Comparison of ENCODE assay signal across 22 cellular contexts in the genomic region with DNA sequence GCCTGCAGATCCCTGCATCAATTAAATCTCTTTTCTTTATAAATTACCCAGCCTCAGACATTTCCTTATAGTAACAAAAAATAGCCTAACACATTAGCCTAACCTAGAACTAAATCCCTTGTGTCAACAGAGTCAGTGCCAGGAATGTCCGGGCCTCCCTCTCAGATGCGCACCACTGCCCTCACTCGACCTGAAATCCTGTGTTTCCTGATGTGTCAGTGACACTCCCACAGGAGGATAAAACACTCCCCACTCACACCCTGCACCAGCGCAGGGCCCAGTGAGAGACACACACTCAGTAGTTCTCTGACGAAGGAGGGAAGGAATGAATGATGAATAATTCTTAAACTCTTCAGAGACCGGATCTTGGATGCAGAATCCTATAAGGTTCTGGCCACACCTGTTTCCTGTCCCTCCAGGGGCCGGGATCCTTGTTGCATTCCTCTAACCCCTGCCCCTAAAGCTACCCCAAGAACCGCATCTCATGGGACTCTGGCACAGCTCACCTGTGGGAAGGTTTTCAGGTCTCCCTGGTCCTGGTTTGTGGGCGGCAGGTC. TPM values are rescaled to one million over a fixed set of nuclear protein-coding genes. Genes with fewer than 3 reads are reported as not detected.
DNase-seq lines count a peak whose midpoint lies in the region; ATAC-seq, FAIRE-seq and TF ChIP-seq lines count a peak whose summit lies in the region.
"Had no signal": no experiment of that assay in that cellular context is flagged by ENCODE, and none has a peak within 500 bp of the region (broad histone marks: within the 10 kb centered on the region; RNA-seq: fewer than 3 reads in every experiment).

No MANE protein-coding gene starts in this region.

- no peaks in the 10 kb centered on the region for H3K4me1 ChIP-seq in kidney (ENCODE audit: control insufficient read depth in 1 of 2, insufficient read depth in 1 of 2, low read depth in 1 of 2, low read length in 2 of 2)
- peaks cover 25 to 32% of the 10 kb centered on the region in 2 donors for H3K4me1 ChIP-seq in thyroid gland
- no peaks in the 10 kb centered on the region for H3K4me1 ChIP-seq in uterus

- peak in 1 of 2 donors; percentile 17 for TF ChIP-seq POLR2A in thyroid gland (IDR thresholded peaks at IDR 0.05)
- TF ChIP-seq POLR2A in uterus (IDR thresholded peaks at IDR 0.05): no peak

- POLR2A ChIA-PET in CD4-positive, alpha-beta T cell (lab: Charles Lee): no interaction called here
- POLR2A ChIA-PET in MCF 10A (lab: Yijun Ruan, JAX): no interaction called here

- no peak for ATAC-seq in CD4-positive, alpha-beta T cell (ENCODE audit: poor library complexity)
- ATAC-seq: effector memory CD8-positive, alpha-beta T cell; GM12878 had no signal

- no peak for FAIRE-seq in kidney (lab: Jason Lieb, UNC)
- FAIRE-seq: GM12878, TTC549 had no signal

- H3K9ac ChIP-seq in kidney (ENCODE audit: low read length in 2 of 2): no peak overlapping the region

- no TSS peak for BruUV-seq in MCF 10A (replicated peaks; lab: Mats Ljungman, UMichigan)

- CTCF ChIA-PET in CD4-positive, alpha-beta T cell (lab: Charles Lee): interaction anchor here (0.9 kb wide), 1 partner anchor 22 kb away, joined by 3 read pairs; no protein-coding TSS in a partner anchor
- CTCF ChIA-PET in MCF 10A (lab: Yijun Ruan, JAX): interaction anchor here (0.7 to 1.2 kb wide), 3 partner anchors 9 to 153 kb away, joined by 3 read pairs; no protein-coding TSS in a partner anchor

- WGBS in thyroid gland, 2 donors: 29 to 36% methylated on average over 9 of the region's 9 CpGs

- H3K27me3 ChIP-seq in thyroid gland: no peaks in the 10 kb centered on the region
- H3K27me3 ChIP-seq in CD4-positive, alpha-beta T cell (ENCODE audit: control insufficient read depth, insufficient read depth, low read length): peaks cover 7% of the 10 kb centered on the region
- H3K27me3 ChIP-seq in uterus: no peaks in the 10 kb centered on the region

- H3K27ac Mint-ChIP-seq in CD4-positive, alpha-beta T cell: no peak overlapping the region
- H3K27ac Mint-ChIP-seq in MCF 10A (ENCODE audit: low read depth, unreplicated experiment): no peak overlapping the region
- H3K27ac Mint-ChIP-seq: CD4-positive, CD25-positive, alpha-beta regulatory T cell; effector memory CD8-positive, alpha-beta T cell had no signal

- H3K9me3 Mint-ChIP-seq in CD4-positive, alpha-beta T cell: no peaks in the 10 kb centered on the region
- H3K9me3 Mint-ChIP-seq in MCF 10A (ENCODE audit: unreplicated experiment): no peaks in the 10 kb centered on the region
- H3K9me3 Mint-ChIP-seq: CD4-positive, CD25-positive, alpha-beta regulatory T cell; effector memory CD8-positive, alpha-beta T cell had no signal

- TF ChIP-seq CTCF in kidney (IDR thresholded peaks at IDR 0.05; ENCODE audit: borderline replicate concordance, extremely low read depth, insufficient read depth): no peak
- TF ChIP-seq CTCF in thyroid gland (IDR thresholded peaks at IDR 0.05): no peak
- TF ChIP-seq CTCF in CD4-positive, alpha-beta T cell (IDR thresholded peaks at IDR 0.05): no peak
- TF ChIP-seq CTCF in uterus (IDR thresholded peaks at IDR 0.05): no peak
- TF ChIP-seq CTCF in MCF 10A (IDR thresholded peaks at IDR 0.05; ENCODE audit: unreplicated experiment): no peak

- no peaks in the 10 kb centered on the region for H3K36me3 ChIP-seq in kidney (ENCODE audit: control insufficient read depth in 1 of 2, insufficient read depth in 2 of 2, low read length in 2 of 2)
- H3K36me3 ChIP-seq in thyroid gland: no peaks in the 10 kb centered on the region
- H3K36me3 ChIP-seq in uterus: no peaks in the 10 kb centered on the region

- H3K4me3 Mint-ChIP-seq in CD4-positive, alpha-beta T cell: no peak overlapping the region
- no peak overlapping the region for H3K4me3 Mint-ChIP-seq in MCF 10A (ENCODE audit: unreplicated experiment)
- H3K4me3 Mint-ChIP-seq: CD4-positive, CD25-positive, alpha-beta regulatory T cell; effector memory CD8-positive, alpha-beta T cell had no signal

- H3K27ac ChIP-seq in kidney (ENCODE audit: low read depth in 2 of 2, low read length in 2 of 2): no peak overlapping the region
- peak overlapping the region; percentile 67 to 96 (median 95) for H3K27ac ChIP-seq in thyroid gland
- no peak overlapping the region for H3K27ac ChIP-seq in CD4-positive, alpha-beta T cell (ENCODE audit: low read depth, low read length)
- H3K27ac ChIP-seq in uterus: no peak overlapping the region

- H3K4me3 ChIP-seq in kidney (ENCODE audit: low read length in 2 of 2) (no peak overlapping the region), thyroid gland (replicated peaks in 1 of 3) (no peak overlapping the region), uterus (no peak overlapping the region)
- H3K4me3 ChIP-seq: GM12878 had no signal

- H3K27me3 Mint-ChIP-seq in CD4-positive, alpha-beta T cell: peaks cover 6% of the 10 kb centered on the region
- peaks cover 72% of the 10 kb centered on the region for H3K27me3 Mint-ChIP-seq in MCF 10A (ENCODE audit: insufficient read depth, unreplicated experiment)

- DNase-seq in DMS53 treated with DMSO at 0.1 percent for 48 hours (lab: John Stamatoyannopoulos, UW; ENCODE audit: unreplicated experiment) (peak; percentile 87), NCI-H69 (lab: John Stamatoyannopoulos, UW) (peak; percentile 19), kidney (peak; percentile 79), thyroid gland (peak; percentile 94), uterus (no peak), MCF 10A (ENCODE audit: unreplicated experiment) (no peak)
- no peak for DNase-seq in CD4-positive, alpha-beta T cell
- DNase-seq: activated CD4-positive, alpha-beta T cell treated with anti-CD3 and anti-CD28 coated beads, Interleukin-2, amount 50 U/mL, for 4 hours; activated T-cell treated with anti-CD3 and anti-CD28 coated beads, Interleukin-2, amount 50 U/mL, for 48 hours; caudate nucleus; CD4-positive, CD25-positive, alpha-beta regulatory T cell; effector memory CD8-positive, alpha-beta T cell; KBM-7; mammary epithelial cell; NCI-H1105 treated with DMSO at 0.1 percent for 48 hours had no signal

- H3K36me3 Mint-ChIP-seq in CD4-positive, alpha-beta T cell (ENCODE audit: low read depth): no peaks in the 10 kb centered on the region
- no peaks in the 10 kb centered on the region for H3K36me3 Mint-ChIP-seq in MCF 10A (ENCODE audit: insufficient read depth, unreplicated experiment)
- H3K36me3 Mint-ChIP-seq: CD4-positive, CD25-positive, alpha-beta regulatory T cell had no signal

- peaks cover 14% of the 10 kb centered on the region for H3K4me1 Mint-ChIP-seq in CD4-positive, alpha-beta T cell (ENCODE audit: low read depth)
- no peaks in the 10 kb centered on the region for H3K4me1 Mint-ChIP-seq in MCF 10A (ENCODE audit: insufficient read depth, unreplicated experiment)

- H3K9me3 ChIP-seq in kidney (ENCODE audit: control insufficient read depth in 1 of 2, low read length in 2 of 2): peaks cover 0 to 3% of the 10 kb centered on the region in 2 donors
- H3K9me3 ChIP-seq in thyroid gland: no peaks in the 10 kb centered on the region
- H3K9me3 ChIP-seq in CD4-positive, alpha-beta T cell (ENCODE audit: control insufficient read depth, low read length): no peaks in the 10 kb centered on the region
- no peaks in the 10 kb centered on the region for H3K9me3 ChIP-seq in uterus

- intact Hi-C loops in kidney (cut with DNase I): no loop called here
- intact Hi-C loops in thyroid gland (cut with DNase I): no loop called here
- intact Hi-C loops in CD4-positive, alpha-beta T cell (cut with DNase I, micrococcal nuclease): no loop called here
- intact Hi-C loops in uterus (cut with DNase I; ENCODE audit: low total_unique reads): no loop called here
- intact Hi-C loops in MCF 10A (cut with micrococcal nuclease): loop anchor here (5.0 kb wide), 1 partner anchor 153 kb away; no protein-coding TSS in a partner anchor

RNA-seq across cellular contexts. Expression of a gene that starts 3.1 kb away (rescaled TPM):
- total RNA-seq in kidney: 0.69 TPM
- polyA plus RNA-seq in kidney (ENCODE audit: insufficient read depth, low read depth, low replicate concordance): not detected
- not detected for total RNA-seq in thyroid gland
- total RNA-seq in CD4-positive, alpha-beta T cell: not detected
- not detected for total RNA-seq in uterus
- not detected in 2 replicates for total RNA-seq in MCF 10A (2022)
- total RNA-seq: CD4-positive, CD25-positive, alpha-beta regulatory T cell; fibroblast of villous mesenchyme; GM12878; mammary epithelial cell; NCI-H460 had no signal
- polyA plus RNA-seq: CD4-positive, CD25-positive, alpha-beta regulatory T cell; GM12878; mammary epithelial cell; neural cell had no signal

RNA-seq across cellular contexts. Expression of a gene that starts 44.2 kb away (rescaled TPM):
- total RNA-seq in kidney: not detected
- not detected for polyA plus RNA-seq in kidney (ENCODE audit: insufficient read depth, low read depth, low replicate concordance)
- under 1 TPM in 2 of 4 donors, not detected in 2; 0.11 to 0.13 TPM for total RNA-seq in thyroid gland
- total RNA-seq in CD4-positive, alpha-beta T cell: not detected
- total RNA-seq in uterus: under 1 TPM in 1 of 4 donors, not detected in 3; 0.41 TPM
- not detected in 2 replicates for total RNA-seq in MCF 10A (2022)
- total RNA-seq: CD4-positive, CD25-positive, alpha-beta regulatory T cell; fibroblast of villous mesenchyme; NCI-H460; subcutaneous adipose tissue had no signal
- polyA plus RNA-seq: CD4-positive, CD25-positive, alpha-beta regulatory T cell; GM12878; neural cell had no signal

RNA-seq across cellular contexts. Expression of a gene that starts 45.0 kb away (rescaled TPM):
- total RNA-seq in kidney: not detected
- polyA plus RNA-seq in kidney (ENCODE audit: insufficient read depth, low read depth, low replicate concordance): not detected
- total RNA-seq in thyroid gland: not detected
- not detected for total RNA-seq in CD4-positive, alpha-beta T cell
- total RNA-seq in uterus: not detected
- total RNA-seq in MCF 10A (2022): not detected in 2 replicates
- total RNA-seq: CD4-positive, CD25-positive, alpha-beta regulatory T cell; fibroblast of villous mesenchyme; GM12878; mammary epithelial cell; NCI-H460; subcutaneous adipose tissue had no signal
- polyA plus RNA-seq: adipose tissue; CD4-positive, CD25-positive, alpha-beta regulatory T cell; GM12878; mammary epithelial cell; neural cell had no signal

RNA-seq across cellular contexts. Expression of a gene that starts 45.3 kb away (rescaled TPM):
- not detected for total RNA-seq in kidney
- not detected for polyA plus RNA-seq in kidney (ENCODE audit: insufficient read depth, low read depth, low replicate concordance)
- under 1 TPM in 1 of 4 donors, not detected in 3; 0.13 TPM for total RNA-seq in thyroid gland
- not detected for total RNA-seq in CD4-positive, alpha-beta T cell
- under 1 TPM in 1 of 4 donors, not detected in 3; 0.14 TPM for total RNA-seq in uterus
- total RNA-seq in MCF 10A (2022): not detected in 2 replicates
- total RNA-seq: CD4-positive, CD25-positive, alpha-beta regulatory T cell; fibroblast of villous mesenchyme; GM12878; mammary epithelial cell; NCI-H460; subcutaneous adipose tissue had no signal
- polyA plus RNA-seq: adipose tissue; CD4-positive, CD25-positive, alpha-beta regulatory T cell; GM12878; mammary epithelial cell; neural cell had no signal

Comparison
In these comparisons a context has a peak if more than half of its experiments do, and no peak if none do; other contexts are left out.
1. DNase-seq: peak in DMS53 treated with DMSO at 0.1 percent for 48 hours (single experiment), NCI-H69 (single experiment), kidney (single experiment) and thyroid gland (2 of 2); none in CD4-positive, alpha-beta T cell (0 of 10), uterus (0 of 2) and MCF 10A (single experiment).
2. H3K27ac ChIP-seq: peak in thyroid gland (3 of 3); none in kidney (0 of 2), CD4-positive, alpha-beta T cell (single experiment) and uterus (0 of 2).